Comparison of ENCODE assay signal across 30 cellular contexts in genomic region chr7:113060100-113060499, GRCh38. TPM values are rescaled to one million over a fixed set of nuclear protein-coding genes. Genes with fewer than 3 reads are reported as not detected.
DNase-seq lines count a peak whose midpoint lies in the region; ATAC-seq, FAIRE-seq and TF ChIP-seq lines count a peak whose summit lies in the region.
"Had no signal": no experiment of that assay in that cellular context is flagged by ENCODE, and none has a peak within 500 bp of the region (broad histone marks: within the 10 kb centered on the region; RNA-seq: fewer than 3 reads in every experiment).

No MANE protein-coding gene starts in this region.

- H3K4me3 ChIP-seq in K562: no peak overlapping the region
- no peak overlapping the region for H3K4me3 ChIP-seq in aorta (ENCODE audit: low read length in 2 of 2)
- H3K4me3 ChIP-seq: BLaER1, GM23338, MG63, Peyer's patch, SJCRH30 had no signal

- H3K4me3 Mint-ChIP-seq in HFFc6: no peak overlapping the region
- H3K4me3 Mint-ChIP-seq: CD4-positive, alpha-beta T cell; GM23338; T-cell; T-helper 2 cell treated with Interferon-gamma antibody and Interleukin-4, amounts not matched to agents 5 μg/mL and 100 μg/mL, for 36 hours had no signal

- peak; percentile 66 for ATAC-seq in GM18870 (IDR thresholded peaks at IDR 0.05; ENCODE audit: unreplicated experiment)
- peak; percentile 76 for ATAC-seq in GM21717 (IDR thresholded peaks at IDR 0.05; ENCODE audit: unreplicated experiment)
- peak; percentile 55 for ATAC-seq in HG03342 (IDR thresholded peaks at IDR 0.05; ENCODE audit: unreplicated experiment)
- ATAC-seq in K562: no peak
- ATAC-seq in HG02884 (IDR thresholded peaks at IDR 0.05; ENCODE audit: unreplicated experiment): no peak
- no peak for ATAC-seq in aorta (ENCODE audit: low FRiP score)
- ATAC-seq: GM23338, T-cell had no signal

- no peaks in the 10 kb centered on the region for H3K27me3 Mint-ChIP-seq in HFFc6 (ENCODE audit: insufficient read depth)

- H3K9me1 ChIP-seq in K562 (ENCODE audit: control insufficient read depth, insufficient read depth, low read length): no peaks in the 10 kb centered on the region

- FAIRE-seq in K562 (lab: Jason Lieb, UNC): no peak
- FAIRE-seq: GM12892, GM18507 had no signal

- no TSS peak for BruUV-seq in K562 (replicated peaks; lab: Mats Ljungman, UMichigan)

- H3K27ac ChIP-seq in K562 (ENCODE audit: extremely low read depth, low read depth, low read length): no peak overlapping the region
- no peak overlapping the region for H3K27ac ChIP-seq in aorta (ENCODE audit: low read depth in 1 of 2, low read length in 2 of 2)
- H3K27ac ChIP-seq: BLaER1, Peyer's patch, SJCRH30 had no signal

- no peak for TF ChIP-seq EP300 in K562 (IDR thresholded peaks at IDR 0.05; ENCODE audit: low read length)

- H4K20me1 ChIP-seq in K562 (replicated peaks; ENCODE audit: control insufficient read depth, insufficient read depth, low read length): no peaks in the 10 kb centered on the region
- H4K20me1 ChIP-seq: BLaER1 had no signal

- no peaks in the 10 kb centered on the region for H3K79me2 ChIP-seq in K562 (ENCODE audit: control insufficient read depth, insufficient read depth, low read length)

- no peak for TF ChIP-seq CTCF in K562 (IDR thresholded peaks at IDR 0.05 in 2 of 3, conservative IDR thresholded peaks at IDR 0.05 in 1 of 3; ENCODE audit: insufficient read depth in 2 of 3, low read depth in 1 of 3, low read length in 3 of 3)
- no peak for TF ChIP-seq CTCF in HFFc6 (IDR thresholded peaks at IDR 0.05)

- no peaks in the 10 kb centered on the region for H3K4me1 Mint-ChIP-seq in HFFc6 (ENCODE audit: low read depth)
- H3K4me1 Mint-ChIP-seq: GM23338, T-cell had no signal

- H3K4me2 ChIP-seq in K562 (ENCODE audit: insufficient read depth, low read length): no peak overlapping the region
- H3K4me2 ChIP-seq: BLaER1, GM23338 had no signal

- no peaks in the 10 kb centered on the region for H3K9me3 Mint-ChIP-seq in HFFc6
- H3K9me3 Mint-ChIP-seq: CD4-positive, alpha-beta T cell; GM23338; T-cell; T-helper 2 cell treated with Interferon-gamma antibody and Interleukin-4, amounts not matched to agents 5 μg/mL and 100 μg/mL, for 36 hours had no signal

- H3K36me3 ChIP-seq in K562 (ENCODE audit: control insufficient read depth, insufficient read depth, low read length) (no peaks in the 10 kb centered on the region), aorta (ENCODE audit: control insufficient read depth in 1 of 2, insufficient read depth in 2 of 2, low read length in 1 of 2) (no peaks in the 10 kb centered on the region)
- H3K36me3 ChIP-seq: BLaER1, MG63, Peyer's patch, SJCRH30 had no signal

- intact Hi-C loops in K562 (cut with micrococcal nuclease): no loop called here
- intact Hi-C loops in aorta (cut with DNase I): no loop called here

- POLR2A ChIA-PET in K562 (lab: Yijun Ruan, JAX): no interaction called here

- H3K4me1 ChIP-seq in K562 (replicated peaks in 1 of 2; ENCODE audit: control insufficient read depth in 2 of 2, insufficient read depth in 2 of 2, low read length in 2 of 2) (peaks cover 0 to 7% of the 10 kb centered on the region in 2 experiments; a peak in 1 of 5 replicates), aorta (ENCODE audit: control insufficient read depth in 1 of 2, insufficient read depth in 2 of 2, low read length in 2 of 2) (no peaks in the 10 kb centered on the region)
- H3K4me1 ChIP-seq: BLaER1, Peyer's patch, SJCRH30 had no signal

- no peaks in the 10 kb centered on the region for H3K36me3 Mint-ChIP-seq in HFFc6 (ENCODE audit: low read depth)
- H3K36me3 Mint-ChIP-seq: T-cell had no signal

- TF ChIP-seq RAD21 in K562 (CRISPR knock-in tag; conservative IDR thresholded peaks at IDR 0.05 in 1 of 2, IDR thresholded peaks at IDR 0.05 in 1 of 2): no peak

- H3K27ac Mint-ChIP-seq in HFFc6: no peak overlapping the region
- H3K27ac Mint-ChIP-seq: CD4-positive, alpha-beta T cell; GM23338; T-cell; T-helper 2 cell treated with Interferon-gamma antibody and Interleukin-4, amounts not matched to agents 5 μg/mL and 100 μg/mL, for 36 hours had no signal

- no peaks in the 10 kb centered on the region for H3K9me3 ChIP-seq in K562 (replicated peaks; ENCODE audit: control insufficient read depth, insufficient read depth, low read depth, low read length)
- no peaks in the 10 kb centered on the region for H3K9me3 ChIP-seq in aorta (ENCODE audit: control insufficient read depth, low read length)
- H3K9me3 ChIP-seq: BLaER1, MG63, Peyer's patch, SJCRH30 had no signal

- DNase-seq in K562 (ENCODE audit: extremely low read depth in 1 of 4, low spot score in 3 of 4): no peak
- no peak for DNase-seq in GOT3 (lab: John Stamatoyannopoulos, UW)
- DNase-seq in aorta: no peak
- no peak for DNase-seq in HFFc6
- DNase-seq: ACHN; CD4-positive, alpha-beta T cell; COR-L47; DMS 273 treated with DMSO at 0.1 percent for 48 hours; DND-41; HCEC 1CT; MG63; NCI-H1092; NCI-H1436; NCI-H2029; NCI-H226; NCI-H510A treated with DMSO at 0.1 percent for 48 hours; NCI-H774; Peyer's patch; SJCRH30; T-cell had no signal

- H3K27me3 ChIP-seq in K562 (ENCODE audit: control insufficient read depth in 2 of 2, insufficient read depth in 2 of 2, low read length in 2 of 2) (no peaks in the 10 kb centered on the region), aorta (ENCODE audit: control insufficient read depth in 1 of 2, insufficient read depth in 2 of 2, low read length in 1 of 2) (no peaks in the 10 kb centered on the region)
- H3K27me3 ChIP-seq: BLaER1, MG63, Peyer's patch, SJCRH30 had no signal

- H3K9ac ChIP-seq in K562 (ENCODE audit: insufficient read depth in 1 of 2, low read depth in 2 of 2, low read length in 2 of 2): no peak overlapping the region
- H3K9ac ChIP-seq: BLaER1 had no signal

- WGBS in K562 (ENCODE audit: insufficient coverage, low coverage, missing lambda C conversion rate): 22% methylated on average over 2 of the region's 2 CpGs
- WGBS in aorta, 2 donors: 90 to 92% methylated on average over 2 of the region's 2 CpGs

- CTCF ChIA-PET in K562 (lab: Yijun Ruan, JAX; ENCODE audit: low intra/inter-chr PET ratio): no interaction called here

- no peak overlapping the region for H2AFZ ChIP-seq in K562 (ENCODE audit: low read depth, low read length)
- H2AFZ ChIP-seq: GM23338 had no signal

- no peak for TF ChIP-seq POLR2A in K562 (conservative IDR thresholded peaks at IDR 0.05)

- in situ Hi-C loops in K562 (cut with MboI): no loop called here

TF ChIP-seq in K562, 482 proteins besides CTCF, POLR2A, EP300 and RAD21:
- TF ChIP-seq MBD2 (IDR thresholded peaks at IDR 0.05; ENCODE audit: borderline replicate concordance, low read depth) (no peak), DACH1 (IDR thresholded peaks at IDR 0.05; ENCODE audit: partially characterized antibody) (peak; percentile 57)

RNA-seq across cellular contexts. Expression of gene GPR85, which starts 26.5 kb away (rescaled TPM):
- 1.1 and 1.4 TPM in 2 replicates for total RNA-seq in K562 (2011; cell fraction: chromatin; rRNA removed; ENCODE audit: low replicate concordance)
- total RNA-seq in K562 (2011; cell fraction: nucleolus; rRNA removed): 0.50 and 0.53 TPM in 2 replicates
- 2.2 and 2.4 TPM in 2 replicates for total RNA-seq in K562 (2011; cell fraction: nucleoplasm; rRNA removed)
- total RNA-seq in K562 (2014; rRNA removed) (2.9 and 3.3 TPM in 2 replicates), K562 (2014; rRNA removed; fragmentation: Illumina TruSeq; extraction: Trizol) (6.4 and 7.8 TPM in 2 replicates), K562 (2015; rRNA removed; fragmentation: Illumina TruSeq; extraction: Trizol) (18.2 and 19.0 TPM in 2 replicates), K562 (2021) (4.6 and 5.0 TPM in 2 replicates), aorta (1 to 10 TPM in 1 of 2 donors, under 1 TPM in 1; 0.32 to 2.5 TPM)
- polyA plus RNA-seq in K562 (2011; rRNA removed) (2.9 and 3.3 TPM in 2 replicates), K562 (2014; fragmentation: Illumina TruSeq; extraction: Trizol) (4.7 and 6.6 TPM in 2 replicates), K562 (2014; fragmentation: Nextera tagmentation; extraction: Ambion mirVana) (1 to 10 TPM; 2.9 to 3.3 TPM), K562 (2014; rRNA removed) (4.0 and 4.9 TPM in 2 replicates), aorta (1 to 10 TPM in 1 of 2 donors, under 1 TPM in 1; 0.49 to 3.4 TPM)
- 1.4 and 2.7 TPM in 2 replicates for polyA plus RNA-seq in K562 (2011; cell fraction: cytosol; rRNA removed)
- 2.5 and 3.6 TPM in 2 replicates for polyA plus RNA-seq in K562 (2011; cell fraction: nucleus; rRNA removed)
- 5.5 and 9.8 TPM in 2 replicates for polyA plus RNA-seq in K562 (2012)
- 3.3 and 6.2 TPM in 2 replicates for polyA minus RNA-seq in K562 (2011; rRNA and poly(A)+ RNA removed)
- 1.0 and 1.1 TPM in 2 replicates for polyA minus RNA-seq in K562 (2011; cell fraction: cytosol; rRNA and poly(A)+ RNA removed)
- polyA minus RNA-seq in K562 (2011; cell fraction: nucleus; rRNA and poly(A)+ RNA removed): 1.9 and 7.3 TPM in 2 replicates
- total RNA-seq in HFFc6 (2021; fragmentation: NEBNext Ultra II Directional; extraction: Animal tissue kit (Norgen Biotek cat#: 25700)): 1 to 10 TPM; 2.7 to 5.6 (median 3.5) TPM
- total RNA-seq: CD4-positive, alpha-beta T cell; OCI-LY7; Peyer's patch; T-cell had no signal

RNA-seq across cellular contexts. Expression of gene SMIM30, which starts 58.3 kb away (rescaled TPM):
- 15.1 and 35.9 TPM in 2 replicates for total RNA-seq in K562 (2011; cell fraction: chromatin; rRNA removed; ENCODE audit: low replicate concordance)
- total RNA-seq in K562 (2011; cell fraction: nucleolus; rRNA removed): 16.5 and 22.2 TPM in 2 replicates
- total RNA-seq in K562 (2011; cell fraction: nucleoplasm; rRNA removed): 31.7 and 51.6 TPM in 2 replicates
- 161 and 176 TPM in 2 replicates for total RNA-seq in K562 (2014; rRNA removed)
- total RNA-seq in K562 (2014; rRNA removed; fragmentation: Illumina TruSeq; extraction: Trizol): 316 and 361 TPM in 2 replicates
- 332 and 358 TPM in 2 replicates for total RNA-seq in K562 (2015; rRNA removed; fragmentation: Illumina TruSeq; extraction: Trizol)
- total RNA-seq in K562 (2021): 171 and 197 TPM in 2 replicates
- polyA plus RNA-seq in K562 (2011; rRNA removed): 202 and 279 TPM in 2 replicates
- polyA plus RNA-seq in K562 (2011; cell fraction: cytosol; rRNA removed): 68.2 and 91.2 TPM in 2 replicates
- 45.6 and 77.5 TPM in 2 replicates for polyA plus RNA-seq in K562 (2011; cell fraction: nucleus; rRNA removed)
- 168 and 209 TPM in 2 replicates for polyA plus RNA-seq in K562 (2012)
- polyA plus RNA-seq in K562 (2014; fragmentation: Illumina TruSeq; extraction: Trizol): 344 and 367 TPM in 2 replicates
- 100 to 1,000 TPM; 675 to 891 TPM for polyA plus RNA-seq in K562 (2014; fragmentation: Nextera tagmentation; extraction: Ambion mirVana)
- 246 and 279 TPM in 2 replicates for polyA plus RNA-seq in K562 (2014; rRNA removed)
- polyA minus RNA-seq in K562 (2011; rRNA and poly(A)+ RNA removed): 77.7 and 80.9 TPM in 2 replicates
- polyA minus RNA-seq in K562 (2011; cell fraction: cytosol; rRNA and poly(A)+ RNA removed): 32.0 and 35.2 TPM in 2 replicates
- polyA minus RNA-seq in K562 (2011; cell fraction: nucleus; rRNA and poly(A)+ RNA removed): 9.6 and 26.2 TPM in 2 replicates
- 10 to 100 TPM; 31.6 to 33.5 TPM for total RNA-seq in aorta
- 100 to 1,000 TPM in 1 of 2 donors, 10 to 100 TPM in 1; 52.3 to 102 TPM for polyA plus RNA-seq in aorta
- 10 to 100 TPM; 52.0 to 74.2 (median 60.6) TPM for total RNA-seq in HFFc6 (2021; fragmentation: NEBNext Ultra II Directional; extraction: Animal tissue kit (Norgen Biotek cat#: 25700))

Comparison
In these comparisons a context has a peak if more than half of its experiments do, and no peak if none do; other contexts are left out.
1. ATAC-seq: peak in GM18870 (single experiment), GM21717 (single experiment) and HG03342 (single experiment); none in K562 (single experiment), HG02884 (single experiment) and aorta (single experiment).